ENCODE assay signal across 17 cellular contexts in the genomic region with DNA sequence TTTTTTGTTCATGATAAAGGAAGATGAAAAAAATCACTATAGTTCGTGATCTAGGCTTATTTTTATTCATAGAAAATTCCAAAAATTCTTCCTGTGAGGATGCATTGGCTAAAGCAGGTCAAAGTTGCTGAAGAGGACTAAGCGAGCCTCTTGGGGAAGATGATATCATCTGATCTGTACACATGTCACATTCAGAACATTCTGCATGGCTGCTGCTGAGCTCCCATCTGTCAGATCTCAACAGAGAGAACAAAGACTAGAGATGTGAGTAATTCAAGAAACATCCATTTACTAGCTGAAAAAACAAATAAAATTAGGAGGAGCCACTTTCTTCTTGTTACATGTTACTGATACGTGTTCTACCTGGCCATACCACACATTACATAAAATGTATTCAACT.
DNase-seq lines count a peak whose midpoint lies in the region; TF ChIP-seq lines count a peak whose summit lies in the region.
"Had no signal": no experiment of that assay in that cellular context is flagged by ENCODE, and none has a peak within 500 bp of the region (broad histone marks: within the 10 kb centered on the region; RNA-seq: fewer than 3 reads in every experiment).

No MANE protein-coding gene starts in this region.

- H3K23ac ChIP-seq in mesenchymal stem cell (ENCODE audit: low read length in 2 of 2) = no peak overlapping the region

- intact Hi-C loops in adrenal gland (cut with DNase I) = no loop called here

- no peak overlapping the region for H2AK5ac ChIP-seq in mesenchymal stem cell (ENCODE audit: low read length, severe bottlenecking)

- H4K91ac ChIP-seq in mesenchymal stem cell (ENCODE audit: low read length) = no peak overlapping the region

- H3K4ac ChIP-seq in mesenchymal stem cell (ENCODE audit: low read depth in 1 of 2, low read length in 2 of 2) = no peak overlapping the region

- no peaks in the 10 kb centered on the region for H3K9me3 ChIP-seq in mesenchymal stem cell (ENCODE audit: control insufficient read depth, low read length)
- H3K9me3 ChIP-seq in adrenal gland (replicated peaks in 1 of 3) = no peaks in the 10 kb centered on the region
- H3K9me3 ChIP-seq: ascending aorta, transverse colon had no signal

- H3K18ac ChIP-seq in mesenchymal stem cell (ENCODE audit: low read depth in 1 of 2, low read length in 2 of 2) = no peak overlapping the region

- H3K27me3 ChIP-seq in brain microvascular endothelial cell (replicated peaks) = no peaks in the 10 kb centered on the region
- no peaks in the 10 kb centered on the region for H3K27me3 ChIP-seq in mesenchymal stem cell (ENCODE audit: control insufficient read depth in 1 of 2, insufficient read depth in 1 of 2, low read length in 2 of 2)
- no peaks in the 10 kb centered on the region for H3K27me3 ChIP-seq in adrenal gland
- H3K27me3 ChIP-seq: ascending aorta, transverse colon had no signal

- H2BK12ac ChIP-seq in mesenchymal stem cell (ENCODE audit: low read length in 2 of 2) = no peak overlapping the region

- H3K4me1 ChIP-seq in mesenchymal stem cell (ENCODE audit: control insufficient read depth, insufficient read depth, low read depth, low read length) (no peaks in the 10 kb centered on the region), adrenal gland (replicated peaks in 1 of 2) (no peaks in the 10 kb centered on the region)
- H3K4me1 ChIP-seq: ascending aorta, transverse colon had no signal

- TF ChIP-seq POLR2A in adrenal gland (IDR thresholded peaks at IDR 0.05) (no peak), erythroblast (IDR thresholded peaks at IDR 0.05; ENCODE audit: low read length) (no peak)

- H3K14ac ChIP-seq in mesenchymal stem cell (ENCODE audit: low read length in 2 of 2) = no peak overlapping the region

- DNase-seq in DMS53 treated with DMSO at 0.1 percent for 48 hours (lab: John Stamatoyannopoulos, UW; ENCODE audit: unreplicated experiment) (peak; percentile 97), NCI-H2171 treated with DMSO at 0.1 percent for 48 hours (lab: John Stamatoyannopoulos, UW) (peak; percentile 96), brain microvascular endothelial cell (peak; percentile 36), mesenchymal stem cell (peak; percentile 19), NOMO-1 (lab: John Stamatoyannopoulos, UW; ENCODE audit: unreplicated experiment in 2 of 2) (no peak), adrenal gland (no peak), HuH-7.5 (ENCODE audit: low spot score) (no peak), erythroblast (lab: John Stamatoyannopoulos, UW) (no peak)
- DNase-seq: activated CD4-positive, alpha-beta T cell treated with anti-CD3 and anti-CD28 coated beads, Interleukin-2, amount 50 U/mL, for 4 hours; effector CD4-positive, alpha-beta T cell; foreskin fibroblast; Kasumi-1; NCI-H187 treated with DMSO at 0.1 percent for 48 hours; occipital lobe; SHP77 treated with DMSO at 0.1 percent for 48 hours; transverse colon had no signal

- H2AFZ ChIP-seq in mesenchymal stem cell (ENCODE audit: low read depth, low read length) = no peak overlapping the region

- no peak overlapping the region for H3K9ac ChIP-seq in mesenchymal stem cell (ENCODE audit: low read length)

- H2BK15ac ChIP-seq in mesenchymal stem cell (ENCODE audit: low read depth, poor library complexity, severe bottlenecking) = no peak overlapping the region

- H3K79me1 ChIP-seq in mesenchymal stem cell (replicated peaks; ENCODE audit: low read length, poor library complexity, severe bottlenecking) = no peaks in the 10 kb centered on the region

- TF ChIP-seq CTCF in brain microvascular endothelial cell (IDR thresholded peaks at IDR 0.05; ENCODE audit: low read depth, low read length, missing control alignments) (no peak), adrenal gland (IDR thresholded peaks at IDR 0.05) (no peak)

- H3K27ac ChIP-seq in brain microvascular endothelial cell = no peak overlapping the region
- no peak overlapping the region for H3K27ac ChIP-seq in mesenchymal stem cell (ENCODE audit: low read length, poor library complexity, severe bottlenecking)
- H3K27ac ChIP-seq in adrenal gland = no peak overlapping the region
- H3K27ac ChIP-seq: ascending aorta, transverse colon had no signal

- no peak overlapping the region for H3K4me2 ChIP-seq in mesenchymal stem cell (ENCODE audit: low read length, poor library complexity, severe bottlenecking)

- no peak overlapping the region for H4K8ac ChIP-seq in mesenchymal stem cell (ENCODE audit: low read length)

- in situ Hi-C loops in brain microvascular endothelial cell (cut with HindIII; ENCODE audit: low pct_ligation_motif_present, low sequenced_read_pairs) = no loop called here

- H3K36me3 ChIP-seq in brain microvascular endothelial cell (replicated peaks) (no peaks in the 10 kb centered on the region), mesenchymal stem cell (ENCODE audit: control insufficient read depth in 1 of 2, insufficient read depth in 2 of 2, low read depth in 1 of 2, low read length in 2 of 2) (no peaks in the 10 kb centered on the region), adrenal gland (replicated peaks in 1 of 2) (no peaks in the 10 kb centered on the region)
- H3K36me3 ChIP-seq: ascending aorta, transverse colon had no signal

- H2BK120ac ChIP-seq in mesenchymal stem cell (ENCODE audit: low read depth, low read length) = no peak overlapping the region

- H2BK5ac ChIP-seq in mesenchymal stem cell (ENCODE audit: low read depth, low read length, poor library complexity, severe bottlenecking) = no peak overlapping the region

- H3K4me3 ChIP-seq in brain microvascular endothelial cell (ENCODE audit: low read depth, low read length) = no peak overlapping the region
- no peak overlapping the region for H3K4me3 ChIP-seq in mesenchymal stem cell (ENCODE audit: insufficient read depth in 1 of 2, low read depth in 1 of 2, low read length in 2 of 2)
- no peak overlapping the region for H3K4me3 ChIP-seq in adrenal gland
- H3K4me3 ChIP-seq: ascending aorta, transverse colon had no signal

- 40% methylated on average over 1 of the region's 3 CpGs for WGBS in mesenchymal stem cell
- 47 to 69% (median 55%) methylated on average over 3 of the region's 3 CpGs for WGBS in adrenal gland, 4 donors

Comparison
In these comparisons a context has a peak if more than half of its experiments do, and no peak if none do; other contexts are left out.
1. DNase-seq: peak in DMS53 treated with DMSO at 0.1 percent for 48 hours (single experiment), NCI-H2171 treated with DMSO at 0.1 percent for 48 hours (single experiment), brain microvascular endothelial cell (single experiment) and mesenchymal stem cell (single experiment); none in NOMO-1 (0 of 2), adrenal gland (0 of 7), HuH-7.5 (single experiment) and erythroblast (0 of 2).